Comparison of ENCODE assay signal across 8 cellular contexts in the genomic region with DNA sequence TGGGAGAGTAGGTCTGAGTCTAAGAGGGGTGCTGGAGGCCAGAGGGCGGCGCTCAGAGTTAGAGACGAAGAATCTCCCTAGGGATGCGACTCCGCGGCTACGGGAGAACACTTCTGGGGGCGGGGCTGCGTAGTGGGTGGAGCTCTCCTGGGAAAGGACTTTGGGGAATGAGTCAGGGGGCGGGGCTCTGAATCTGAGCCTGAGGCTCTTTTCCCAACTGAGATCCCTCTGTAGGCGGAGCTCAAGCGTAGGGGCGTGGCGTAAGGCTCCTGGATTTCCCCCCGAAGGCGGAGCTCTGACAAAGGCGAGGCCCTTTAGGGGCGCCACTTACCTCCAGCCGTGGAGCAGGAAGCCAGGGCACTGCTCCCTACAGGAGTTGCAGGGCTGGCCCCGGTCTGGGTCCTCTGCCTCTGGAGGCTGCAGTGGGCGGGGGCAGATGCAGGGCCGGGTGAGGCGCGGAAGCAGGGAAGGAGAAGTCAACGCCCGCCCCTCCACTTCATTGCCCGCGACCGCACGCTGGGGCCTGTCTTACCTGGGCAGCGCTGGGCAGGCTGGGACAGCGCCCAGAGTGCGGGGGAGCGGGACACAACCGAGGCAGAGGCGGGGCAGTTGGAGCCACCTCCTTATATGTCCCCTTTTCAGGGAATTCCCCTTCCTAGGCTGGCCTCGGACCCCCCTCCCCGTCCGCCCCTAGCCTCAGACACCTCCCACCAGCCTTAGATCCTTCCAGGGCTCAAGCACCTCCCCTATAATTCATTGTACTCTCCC. TPM values are rescaled to one million over a fixed set of nuclear protein-coding genes. Genes with fewer than 3 reads are reported as not detected.
DNase-seq lines count a peak whose midpoint lies in the region; ATAC-seq and TF ChIP-seq lines count a peak whose summit lies in the region.

No MANE protein-coding gene starts in this region.

- H3K4me3 ChIP-seq in Loucy (ENCODE audit: low read length, poor library complexity, severe bottlenecking) (peak overlapping the region; percentile 89), testis (peak overlapping the region; percentile 15 to 52)

- H3K36me3 ChIP-seq in Loucy (ENCODE audit: insufficient read depth, low read length) (no peaks in the 10 kb centered on the region), testis (ENCODE audit: low read depth, missing control alignments) (no peaks in the 10 kb centered on the region)

- intact Hi-C loops in testis (cut with DNase I; ENCODE audit: low total_unique reads) = no loop called here

- no peaks in the 10 kb centered on the region for H3K9me3 ChIP-seq in Loucy (ENCODE audit: insufficient read depth, low read depth, low read length)
- no peaks in the 10 kb centered on the region for H3K9me3 ChIP-seq in testis

- peak; percentile 87 for DNase-seq in AG08396 (ENCODE audit: low spot score)
- DNase-seq in effector CD8-positive, alpha-beta T cell (lab: John Stamatoyannopoulos, UW) = peak; percentile 14
- DNase-seq in lung microvascular endothelial cell (ENCODE audit: low read depth in 2 of 2) = peak; percentile 70 to 86
- peak; percentile 89 for DNase-seq in testis

- ATAC-seq in GM18511 (IDR thresholded peaks at IDR 0.05; ENCODE audit: unreplicated experiment) (peak; percentile 64), HG03025 (IDR thresholded peaks at IDR 0.05; ENCODE audit: low FRiP score, unreplicated experiment) (no peak)

- no peaks in the 10 kb centered on the region for H3K9me2 ChIP-seq in Loucy (replicated peaks; ENCODE audit: low read depth, low read length)

- no peaks in the 10 kb centered on the region for H3K27me3 Mint-ChIP-seq in T-helper 1 cell treated with Interleukin-12 subunit alpha and Interleukin-12 subunit beta and Interleukin-4 antibody, amounts not matched to agents 30 μg/mL and 1 μg/mL, for 36 hours (ENCODE audit: low read depth)

- H3K27ac Mint-ChIP-seq in T-helper 1 cell treated with Interleukin-12 subunit alpha and Interleukin-12 subunit beta and Interleukin-4 antibody, amounts not matched to agents 30 μg/mL and 1 μg/mL, for 36 hours = peak overlapping the region; percentile 63

- no peak overlapping the region for H2AFZ ChIP-seq in Loucy (ENCODE audit: low read length)

- TF ChIP-seq CTCF in Loucy (conservative IDR thresholded peaks at IDR 0.05; ENCODE audit: low read length) (no peak), testis (IDR thresholded peaks at IDR 0.05) (no peak)

- H3K36me3 Mint-ChIP-seq in T-helper 1 cell treated with Interleukin-12 subunit alpha and Interleukin-12 subunit beta and Interleukin-4 antibody, amounts not matched to agents 30 μg/mL and 1 μg/mL, for 36 hours (ENCODE audit: low read depth) = peaks cover 14% of the 10 kb centered on the region

- peak overlapping the region in 1 of 2 donors; percentile 68 for H3K27ac ChIP-seq in testis

- H3K4me1 Mint-ChIP-seq in T-helper 1 cell treated with Interleukin-12 subunit alpha and Interleukin-12 subunit beta and Interleukin-4 antibody, amounts not matched to agents 30 μg/mL and 1 μg/mL, for 36 hours (ENCODE audit: low read depth) = peaks cover 21% of the 10 kb centered on the region

- H3F3A ChIP-seq in Loucy (ENCODE audit: low read depth) = no peaks in the 10 kb centered on the region

- no peak for TF ChIP-seq POLR2A in testis (IDR thresholded peaks at IDR 0.05)

- H3K4me1 ChIP-seq in Loucy (ENCODE audit: insufficient read depth, low read length, poor library complexity, severe bottlenecking) (peaks cover 7% of the 10 kb centered on the region), testis (no peaks in the 10 kb centered on the region)

- peaks cover 3% of the 10 kb centered on the region for H4K20me1 ChIP-seq in Loucy (ENCODE audit: insufficient read depth, low read length, poor library complexity, severe bottlenecking)

- WGBS in testis, 2 donors = 2 to 7% methylated on average over 10 to 23 of the region's 39 CpGs

- peak overlapping the region; percentile 84 for H3K4me3 Mint-ChIP-seq in T-helper 1 cell treated with Interleukin-12 subunit alpha and Interleukin-12 subunit beta and Interleukin-4 antibody, amounts not matched to agents 30 μg/mL and 1 μg/mL, for 36 hours

- no peaks in the 10 kb centered on the region for H3K9me3 Mint-ChIP-seq in T-helper 1 cell treated with Interleukin-12 subunit alpha and Interleukin-12 subunit beta and Interleukin-4 antibody, amounts not matched to agents 30 μg/mL and 1 μg/mL, for 36 hours

- H3K27me3 ChIP-seq in Loucy (ENCODE audit: insufficient read depth, low read length, poor library complexity, severe bottlenecking) (no peaks in the 10 kb centered on the region), testis (no peaks in the 10 kb centered on the region)

- H3K79me2 ChIP-seq in Loucy (ENCODE audit: insufficient read depth, low read length) = peaks cover 20% of the 10 kb centered on the region

- peak overlapping the region; percentile 76 for H3K4me2 ChIP-seq in Loucy (ENCODE audit: low read depth, low read length, poor library complexity, severe bottlenecking)

- peak overlapping the region; percentile 80 for H3K9ac ChIP-seq in Loucy (ENCODE audit: low read depth, low read length, poor library complexity, severe bottlenecking)

RNA-seq across cellular contexts. Expression of gene PRICKLE3, which starts 1.7 kb away (rescaled TPM):
- total RNA-seq in lung microvascular endothelial cell = 2.8 and 3.4 TPM in 2 replicates
- 1 to 10 TPM; 6.1 to 9.9 TPM for total RNA-seq in testis
- 2.7 TPM for polyA plus RNA-seq in testis (ENCODE audit: insufficient read depth, low read depth, low replicate concordance)

RNA-seq across cellular contexts. Expression of gene PLP2, which starts 12.8 kb away (rescaled TPM):
- total RNA-seq in lung microvascular endothelial cell = 6.7 and 12.6 TPM in 2 replicates
- total RNA-seq in testis = 10 to 100 TPM; 19.0 to 21.4 TPM
- 61.6 TPM for polyA plus RNA-seq in testis (ENCODE audit: insufficient read depth, low read depth, low replicate concordance)

RNA-seq across cellular contexts. Expression of gene SYP, which starts 15.5 kb away (rescaled TPM):
- total RNA-seq in lung microvascular endothelial cell (under 0.01 TPM in 2 replicates), testis (1 to 10 TPM; 1.7 to 3.4 TPM)
- 2.5 TPM for polyA plus RNA-seq in testis (ENCODE audit: insufficient read depth, low read depth, low replicate concordance)

RNA-seq across cellular contexts. Expression of gene MAGIX, which starts 21.9 kb away (rescaled TPM):
- total RNA-seq in lung microvascular endothelial cell (0.60 and 0.65 TPM in 2 replicates), testis (1 to 10 TPM; 1.1 to 3.1 TPM)
- polyA plus RNA-seq in testis (ENCODE audit: insufficient read depth, low read depth, low replicate concordance) = 0.90 TPM

RNA-seq across cellular contexts. Expression of gene CACNA1F, which starts 48.7 kb away (rescaled TPM):
- total RNA-seq in lung microvascular endothelial cell = under 0.01 TPM in 1 of 2 replicates, not detected in the other
- under 1 TPM; 0.16 to 0.19 TPM for total RNA-seq in testis
- 0.24 TPM for polyA plus RNA-seq in testis (ENCODE audit: insufficient read depth, low read depth, low replicate concordance)

Comparison
In these comparisons a context has a peak if more than half of its experiments do, and no peak if none do; other contexts are left out.
1. DNase-seq: peak in every context shown above with its lines; median percentile 89 in testis; 87 in AG08396; 78 in lung microvascular endothelial cell; 14 in effector CD8-positive, alpha-beta T cell.